Comparison of ENCODE assay signal across 18 cellular contexts in the genomic region with DNA sequence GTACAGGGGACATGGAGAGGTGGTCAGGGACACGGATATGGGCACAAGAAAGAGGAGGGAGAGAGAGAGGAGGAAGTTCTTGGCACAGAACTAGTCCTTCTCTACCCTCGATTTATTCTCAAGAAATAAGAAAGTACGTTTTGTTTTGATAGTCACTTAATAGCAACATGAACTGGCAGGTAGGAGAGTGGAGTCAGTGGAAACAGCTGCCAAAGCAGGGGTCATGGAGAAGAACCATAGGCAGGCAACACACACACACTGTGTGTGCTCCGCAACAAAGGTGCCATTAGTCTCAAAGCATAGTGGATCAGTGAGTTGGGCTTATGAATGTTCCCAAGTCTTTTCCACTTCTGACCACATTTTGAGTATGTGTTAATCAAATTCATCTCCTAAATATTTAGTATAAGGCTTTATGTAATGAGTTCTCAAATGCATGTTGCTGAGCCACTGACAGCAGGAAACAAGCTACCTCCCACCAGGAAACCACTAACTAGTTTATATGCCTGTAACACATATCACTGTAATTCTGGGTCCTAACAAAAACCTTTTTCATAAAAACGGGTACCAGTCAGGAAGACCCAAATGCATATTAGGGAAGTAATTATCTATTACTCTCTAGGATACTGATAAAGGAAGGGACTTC. TPM values are rescaled to one million over a fixed set of nuclear protein-coding genes. Genes with fewer than 3 reads are reported as not detected.
DNase-seq lines count a peak whose midpoint lies in the region; ATAC-seq and TF ChIP-seq lines count a peak whose summit lies in the region.
"Had no signal": no experiment of that assay in that cellular context is flagged by ENCODE, and none has a peak within 500 bp of the region (broad histone marks: within the 10 kb centered on the region; RNA-seq: fewer than 3 reads in every experiment).

No MANE protein-coding gene starts in this region.

- ATAC-seq in HG03571 (IDR thresholded peaks at IDR 0.05; ENCODE audit: unreplicated experiment), result no peak
- ATAC-seq: heart left ventricle had no signal

- no peaks in the 10 kb centered on the region for H3K27me3 Mint-ChIP-seq in activated T-cell treated with anti-CD3 and anti-CD28 coated beads, Interleukin-2, amount 50 U/mL, for 24 hours
- no peaks in the 10 kb centered on the region for H3K27me3 Mint-ChIP-seq in activated naive CD8-positive, alpha-beta T cell treated with anti-CD3 and anti-CD28 coated beads for 36 hours
- H3K27me3 Mint-ChIP-seq: brain had no signal

- DNase-seq in activated T-cell treated with anti-CD3 and anti-CD28 coated beads, Interleukin-2, amount 50 U/mL, for 24 hours, result no peak
- DNase-seq in activated T-cell treated with anti-CD3 and anti-CD28 coated beads for 4 hours (no peak), Kasumi-1 (lab: John Stamatoyannopoulos, UW) (peak; percentile 50 to 51), osteoblast (ENCODE audit: insufficient read length, low spot score, missing footprints) (peak; percentile 1), DMS79 treated with DMSO at 0.1 percent for 48 hours (lab: John Stamatoyannopoulos, UW) (no peak), prostate gland (ENCODE audit: low spot score) (no peak)
- DNase-seq in activated naive CD8-positive, alpha-beta T cell treated with anti-CD3 and anti-CD28 coated beads for 36 hours, result no peak
- DNase-seq: ACHN; activated effector memory CD4-positive, alpha-beta T cell treated with Interleukin-2 at 50 U/mL for 16 hours; Calu3; heart left ventricle; NCI-H187 treated with DMSO at 0.1 percent for 48 hours; NCI-H510A; SHP77; stimulated activated CD4-positive, alpha-beta T cell treated with anti-CD3 and anti-CD28 coated beads, Interleukin-12 subunit alpha, Interleukin-12 subunit beta, amount 100 ng/mL, for 4 hours had no signal

- whole genome bisulfite sequencing in prostate gland, result 62% methylated on average over 5 of the region's 5 CpGs

- TF ChIP-seq CTCF in osteoblast (IDR thresholded peaks at IDR 0.05; ENCODE audit: extremely low read depth, low read depth, low read length) (no peak), prostate gland (IDR thresholded peaks at IDR 0.05) (no peak)

- H3K27me3 ChIP-seq in osteoblast (ENCODE audit: insufficient read depth, low read length), result no peaks in the 10 kb centered on the region
- H3K27me3 ChIP-seq in prostate gland (replicated peaks; ENCODE audit: insufficient read depth), result no peaks in the 10 kb centered on the region
- H3K27me3 ChIP-seq: heart left ventricle had no signal

- no peak overlapping the region for H3K4me2 ChIP-seq in osteoblast (ENCODE audit: insufficient read depth, low read length)

- peaks cover 27% of the 10 kb centered on the region for H3K4me1 Mint-ChIP-seq in activated T-cell treated with anti-CD3 and anti-CD28 coated beads, Interleukin-2, amount 50 U/mL, for 24 hours (ENCODE audit: low read depth)
- H3K4me1 Mint-ChIP-seq in activated naive CD8-positive, alpha-beta T cell treated with anti-CD3 and anti-CD28 coated beads for 36 hours, result peaks cover 27% of the 10 kb centered on the region
- H3K4me1 Mint-ChIP-seq: brain, nephron had no signal

- no peaks in the 10 kb centered on the region for H3K9me3 Mint-ChIP-seq in activated T-cell treated with anti-CD3 and anti-CD28 coated beads, Interleukin-2, amount 50 U/mL, for 24 hours
- no peaks in the 10 kb centered on the region for H3K9me3 Mint-ChIP-seq in activated naive CD8-positive, alpha-beta T cell treated with anti-CD3 and anti-CD28 coated beads for 36 hours
- H3K9me3 Mint-ChIP-seq: brain, nephron had no signal

- H3K27ac ChIP-seq in osteoblast (ENCODE audit: low read depth, low read length) (no peak overlapping the region), prostate gland (no peak overlapping the region)
- H3K27ac ChIP-seq: heart left ventricle had no signal

- H3K9me3 ChIP-seq in osteoblast (ENCODE audit: low read depth, low read length) (no peaks in the 10 kb centered on the region), prostate gland (no peaks in the 10 kb centered on the region)
- H3K9me3 ChIP-seq: heart left ventricle had no signal

- peaks cover 10% of the 10 kb centered on the region for H4K20me1 ChIP-seq in osteoblast (ENCODE audit: insufficient read depth, low read length)

- H3K79me2 ChIP-seq in osteoblast (ENCODE audit: insufficient read depth, low read length), result peaks cover 3% of the 10 kb centered on the region

- H3K4me1 ChIP-seq in osteoblast (ENCODE audit: insufficient read depth, low read length) (peaks cover 6% of the 10 kb centered on the region), prostate gland (replicated peaks) (no peaks in the 10 kb centered on the region)

- peak overlapping the region; percentile 89 for H3K27ac Mint-ChIP-seq in activated T-cell treated with anti-CD3 and anti-CD28 coated beads, Interleukin-2, amount 50 U/mL, for 24 hours
- peak overlapping the region; percentile 54 for H3K27ac Mint-ChIP-seq in activated naive CD8-positive, alpha-beta T cell treated with anti-CD3 and anti-CD28 coated beads for 36 hours
- H3K27ac Mint-ChIP-seq: nephron had no signal

- no peak overlapping the region for H3K4me3 Mint-ChIP-seq in activated T-cell treated with anti-CD3 and anti-CD28 coated beads, Interleukin-2, amount 50 U/mL, for 24 hours
- H3K4me3 Mint-ChIP-seq in activated naive CD8-positive, alpha-beta T cell treated with anti-CD3 and anti-CD28 coated beads for 36 hours, result no peak overlapping the region
- H3K4me3 Mint-ChIP-seq: brain, nephron had no signal

- H3K36me3 ChIP-seq in osteoblast (ENCODE audit: insufficient read depth, low read length) (peaks cover 83% of the 10 kb centered on the region), prostate gland (peaks cover 0 to 4% of the 10 kb centered on the region in 2 donors)

- H3K36me3 Mint-ChIP-seq in activated T-cell treated with anti-CD3 and anti-CD28 coated beads, Interleukin-2, amount 50 U/mL, for 24 hours (ENCODE audit: low read depth), result peaks cover 91% of the 10 kb centered on the region
- H3K36me3 Mint-ChIP-seq in activated naive CD8-positive, alpha-beta T cell treated with anti-CD3 and anti-CD28 coated beads for 36 hours, result peaks cover 29% of the 10 kb centered on the region

- H3K4me3 ChIP-seq in osteoblast (ENCODE audit: insufficient read depth, low read length), result no peak overlapping the region
- H3K4me3 ChIP-seq in prostate gland, result no peak overlapping the region
- H3K4me3 ChIP-seq: heart left ventricle had no signal

- intact Hi-C loops in prostate gland (cut with DNase I), result no loop called here

- TF ChIP-seq POLR2A in prostate gland (IDR thresholded peaks at IDR 0.05), result no peak

- H2AFZ ChIP-seq in osteoblast (ENCODE audit: low read length), result no peak overlapping the region

RNA-seq across cellular contexts. Expression of a gene that starts 41.1 kb away (rescaled TPM):
- 10 to 100 TPM; 52.5 to 58.7 TPM for total RNA-seq in activated naive CD8-positive, alpha-beta T cell treated with anti-CD3 and anti-CD28 coated beads for 36 hours
- total RNA-seq in osteoblast (28.3 and 36.6 TPM in 2 replicates), prostate gland (10 to 100 TPM; 36.6 to 42.3 TPM)

RNA-seq across cellular contexts. Expression of a gene that starts 50.3 kb away (rescaled TPM):
- total RNA-seq in activated naive CD8-positive, alpha-beta T cell treated with anti-CD3 and anti-CD28 coated beads for 36 hours, result under 1 TPM; 0.62 to 0.88 TPM
- total RNA-seq in osteoblast (under 0.01 TPM in 2 replicates), prostate gland (1 to 10 TPM in 1 of 2 donors, not detected in 1; 1.4 TPM)

Comparison
In these comparisons a context has a peak if more than half of its experiments do, and no peak if none do; other contexts are left out.
1. DNase-seq: peak in Kasumi-1 (2 of 2) and osteoblast (single experiment); none in activated T-cell treated with anti-CD3 and anti-CD28 coated beads, Interleukin-2, amount 50 U/mL, for 24 hours (single experiment), activated T-cell treated with anti-CD3 and anti-CD28 coated beads for 4 hours (single experiment), activated naive CD8-positive, alpha-beta T cell treated with anti-CD3 and anti-CD28 coated beads for 36 hours (single experiment), DMS79 treated with DMSO at 0.1 percent for 48 hours (single experiment) and prostate gland (single experiment).